ENCODE assay signal across 25 cellular contexts in genomic region chr11:100221791-100222190, GRCh38.
"Had no signal": no experiment of that assay in that cellular context is flagged by ENCODE, and none has a peak within 500 bp of the region (broad histone marks: within the 10 kb centered on the region; RNA-seq: fewer than 3 reads in every experiment).

No MANE protein-coding gene starts in this region.

- H3K4me1 ChIP-seq: adrenal gland, body of pancreas, breast epithelium had no signal

- H3K36me3 Mint-ChIP-seq: activated naive CD4-positive, alpha-beta T cell treated with anti-CD3 and anti-CD28 coated beads, Interleukin-2, amount 50 U/mL, for 72 hours had no signal

- H3K27me3 Mint-ChIP-seq: activated CD4-positive, alpha-beta T cell treated with anti-CD3 and anti-CD28 coated beads, Interleukin-2, amount 10 ng/mL, durations not matched to agents 24 days and 14 days; activated CD8-positive, alpha-beta T cell treated with anti-CD3 and anti-CD28 coated beads for 36 hours had no signal

- ATAC-seq: activated CD8-positive, alpha-beta T cell treated with anti-CD3 and anti-CD28 coated beads for 36 hours; activated naive CD4-positive, alpha-beta T cell treated with anti-CD3 and anti-CD28 coated beads, Interleukin-2, amount 50 U/mL, for 72 hours; body of pancreas had no signal

- H3K36me3 ChIP-seq: adrenal gland, breast epithelium, WERI-Rb-1 had no signal

- H3K4me3 Mint-ChIP-seq: activated CD4-positive, alpha-beta T cell treated with anti-CD3 and anti-CD28 coated beads, Interleukin-2, amount 10 ng/mL, durations not matched to agents 24 days and 14 days; activated CD8-positive, alpha-beta T cell treated with anti-CD3 and anti-CD28 coated beads for 36 hours; activated naive CD4-positive, alpha-beta T cell treated with anti-CD3 and anti-CD28 coated beads for 36 hours had no signal

- H3K4me3 ChIP-seq: adrenal gland, body of pancreas, breast epithelium had no signal

- H3K9me3 ChIP-seq: adrenal gland, body of pancreas, breast epithelium had no signal

- H3K9me3 Mint-ChIP-seq: activated CD4-positive, alpha-beta T cell treated with anti-CD3 and anti-CD28 coated beads, Interleukin-2, amount 10 ng/mL, durations not matched to agents 24 days and 14 days had no signal

- DNase-seq: activated CD4-positive, alpha-beta T cell treated with anti-CD3 and anti-CD28 coated beads, Interleukin-2, amount 10 ng/mL, durations not matched to agents 24 days and 14 days; activated CD4-positive, alpha-beta T cell treated with anti-CD3 and anti-CD28 coated beads, Interleukin-2, amount 50 U/mL, for 4 hours; activated CD8-positive, alpha-beta T cell treated with anti-CD3 and anti-CD28 coated beads for 36 hours; activated gamma-delta T cell treated with Interleukin-2 at 50 U/mL for 16 hours; activated naive CD4-positive, alpha-beta T cell treated with anti-CD3 and anti-CD28 coated beads for 36 hours; activated T-cell treated with anti-CD3 and anti-CD28 coated beads, Interleukin-2, amount 50 U/mL, for 1 hour; adrenal gland; body of pancreas; Kasumi-1; KG1; MM.1S; MV-4-11; NCI-H1092; NCI-H1436 treated with DMSO at 0.1 percent for 48 hours; NCI-H1694 treated with DMSO at 0.1 percent for 48 hours; NCI-H2029; NCI-H345; NCI-H524 treated with DMSO at 0.1 percent for 48 hours; OCI-M1; Right ventricle myocardium superior; T1000; WERI-Rb-1 had no signal

- H3K4me1 Mint-ChIP-seq: activated CD4-positive, alpha-beta T cell treated with anti-CD3 and anti-CD28 coated beads, Interleukin-2, amount 10 ng/mL, durations not matched to agents 24 days and 14 days had no signal

- H3K27me3 ChIP-seq: adrenal gland, body of pancreas, breast epithelium had no signal

- H3K27ac ChIP-seq: adrenal gland, body of pancreas, breast epithelium, WERI-Rb-1 had no signal

- H3K27ac Mint-ChIP-seq: activated CD4-positive, alpha-beta T cell treated with anti-CD3 and anti-CD28 coated beads, Interleukin-2, amount 10 ng/mL, durations not matched to agents 24 days and 14 days; activated CD8-positive, alpha-beta T cell treated with anti-CD3 and anti-CD28 coated beads for 36 hours; activated naive CD4-positive, alpha-beta T cell treated with anti-CD3 and anti-CD28 coated beads for 36 hours; activated naive CD4-positive, alpha-beta T cell treated with anti-CD3 and anti-CD28 coated beads, Interleukin-2, amount 50 U/mL, for 72 hours; activated T-helper 2 cell treated with anti-CD3 and anti-CD28 coated beads, Interferon-gamma antibody, Interleukin-2, Interleukin-4, amounts not matched to agents 10 μg/mL and 5 μg/mL and 100 μg/mL, durations not matched to agents 14 hours and 24 hours and 36 hours had no signal
